ENCODE assay signal across 2 cellular contexts in the genomic region with DNA sequence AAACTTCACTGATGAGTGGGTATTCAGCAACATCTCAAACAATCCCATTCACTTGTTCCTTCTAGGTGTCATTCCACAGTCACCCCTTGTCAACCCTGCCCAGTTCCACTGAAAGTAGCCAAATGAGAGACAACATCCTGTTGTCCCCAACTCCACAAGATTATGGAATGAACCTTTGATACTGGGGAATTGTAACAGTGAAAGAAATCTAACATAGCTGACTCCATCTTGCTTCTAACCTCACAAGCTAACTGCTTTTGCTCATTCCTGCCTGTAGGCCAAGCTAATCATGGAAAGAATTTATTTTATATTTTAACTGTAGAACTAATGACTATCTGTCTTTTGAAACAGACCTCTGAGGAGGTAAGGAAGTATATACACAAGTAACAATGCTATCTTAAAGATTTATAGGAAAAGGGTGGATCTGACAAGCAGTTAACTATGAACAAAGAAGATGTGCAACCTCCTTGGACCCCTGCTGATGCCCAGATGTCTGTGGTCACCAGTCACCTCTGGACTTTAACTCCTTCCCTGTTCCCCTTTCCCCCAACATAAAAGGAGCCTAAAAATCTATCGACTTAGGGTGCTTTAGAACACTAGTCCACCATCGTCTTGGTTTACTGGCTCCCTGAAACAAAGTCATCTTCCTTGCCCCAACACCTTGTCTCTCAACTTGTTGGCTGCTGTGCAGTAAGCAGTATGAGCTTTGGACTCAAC.
TF ChIP-seq lines count a peak whose summit lies in the region.

No MANE protein-coding gene starts in this region.

TF ChIP-seq in A549, 52 proteins besides CTCF, POLR2A, EP300 and RAD21:
- TF ChIP-seq CHD4 (IDR thresholded peaks at IDR 0.05; ENCODE audit: borderline replicate concordance) = no peak
- TF ChIP-seq HEYL (CRISPR knock-in tag; IDR thresholded peaks at IDR 0.05) = peak; percentile 26; the same call in 1 of the 2 replicates
- TF ChIP-seq ZSCAN20 (CRISPR knock-in tag; IDR thresholded peaks at IDR 0.05) = no peak
- no peak for TF ChIP-seq BHLHE40 (IDR thresholded peaks at IDR 0.05; ENCODE audit: low read depth, low read length)
- TF ChIP-seq, protein P1, sequence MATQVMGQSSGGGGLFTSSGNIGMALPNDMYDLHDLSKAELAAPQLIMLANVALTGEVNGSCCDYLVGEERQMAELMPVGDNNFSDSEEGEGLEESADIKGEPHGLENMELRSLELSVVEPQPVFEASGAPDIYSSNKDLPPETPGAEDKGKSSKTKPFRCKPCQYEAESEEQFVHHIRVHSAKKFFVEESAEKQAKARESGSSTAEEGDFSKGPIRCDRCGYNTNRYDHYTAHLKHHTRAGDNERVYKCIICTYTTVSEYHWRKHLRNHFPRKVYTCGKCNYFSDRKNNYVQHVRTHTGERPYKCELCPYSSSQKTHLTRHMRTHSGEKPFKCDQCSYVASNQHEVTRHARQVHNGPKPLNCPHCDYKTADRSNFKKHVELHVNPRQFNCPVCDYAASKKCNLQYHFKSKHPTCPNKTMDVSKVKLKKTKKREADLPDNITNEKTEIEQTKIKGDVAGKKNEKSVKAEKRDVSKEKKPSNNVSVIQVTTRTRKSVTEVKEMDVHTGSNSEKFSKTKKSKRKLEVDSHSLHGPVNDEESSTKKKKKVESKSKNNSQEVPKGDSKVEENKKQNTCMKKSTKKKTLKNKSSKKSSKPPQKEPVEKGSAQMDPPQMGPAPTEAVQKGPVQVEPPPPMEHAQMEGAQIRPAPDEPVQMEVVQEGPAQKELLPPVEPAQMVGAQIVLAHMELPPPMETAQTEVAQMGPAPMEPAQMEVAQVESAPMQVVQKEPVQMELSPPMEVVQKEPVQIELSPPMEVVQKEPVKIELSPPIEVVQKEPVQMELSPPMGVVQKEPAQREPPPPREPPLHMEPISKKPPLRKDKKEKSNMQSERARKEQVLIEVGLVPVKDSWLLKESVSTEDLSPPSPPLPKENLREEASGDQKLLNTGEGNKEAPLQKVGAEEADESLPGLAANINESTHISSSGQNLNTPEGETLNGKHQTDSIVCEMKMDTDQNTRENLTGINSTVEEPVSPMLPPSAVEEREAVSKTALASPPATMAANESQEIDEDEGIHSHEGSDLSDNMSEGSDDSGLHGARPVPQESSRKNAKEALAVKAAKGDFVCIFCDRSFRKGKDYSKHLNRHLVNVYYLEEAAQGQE (IDR thresholded peaks at IDR 0.05) = no peak
- TF ChIP-seq MAFK (IDR thresholded peaks at IDR 0.05; ENCODE audit: partially characterized antibody) = no peak
- peak; percentile 79; the same call in 1 of the 2 replicates for TF ChIP-seq HOXB13 (CRISPR knock-in tag; IDR thresholded peaks at IDR 0.05; ENCODE audit: low read depth)
- no peak for TF ChIP-seq RARB (CRISPR knock-in tag; IDR thresholded peaks at IDR 0.05)
- TF ChIP-seq, protein P2, sequence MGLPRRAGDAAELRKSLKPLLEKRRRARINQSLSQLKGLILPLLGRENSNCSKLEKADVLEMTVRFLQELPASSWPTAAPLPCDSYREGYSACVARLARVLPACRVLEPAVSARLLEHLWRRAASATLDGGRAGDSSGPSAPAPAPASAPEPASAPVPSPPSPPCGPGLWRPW (IDR thresholded peaks at IDR 0.05) = no peak
- TF ChIP-seq TFCP2L1 (CRISPR knock-in tag; IDR thresholded peaks at IDR 0.05) = no peak
- TF ChIP-seq CEBPB (IDR thresholded peaks at IDR 0.05) = no peak
- TF ChIP-seq HOXB5 (CRISPR knock-in tag; IDR thresholded peaks at IDR 0.05) = peak; percentile 91
- TF ChIP-seq HOXA7 (CRISPR knock-in tag; IDR thresholded peaks at IDR 0.05) = peak; percentile 82; the same call in 1 of the 2 replicates
- TF ChIP-seq FOXS1 (CRISPR knock-in tag; IDR thresholded peaks at IDR 0.05) = no peak
- peak; percentile 95 for TF ChIP-seq EHF (CRISPR knock-in tag; IDR thresholded peaks at IDR 0.05)
- no peak for TF ChIP-seq PHF8 (IDR thresholded peaks at IDR 0.05; ENCODE audit: borderline replicate concordance, low read depth)
- no peak for TF ChIP-seq KDM5A (IDR thresholded peaks at IDR 0.05)
- TF ChIP-seq ZNF302 (CRISPR knock-in tag; IDR thresholded peaks at IDR 0.05) = peak; percentile 53; the same call in 1 of the 2 replicates
- TF ChIP-seq, protein P3, sequence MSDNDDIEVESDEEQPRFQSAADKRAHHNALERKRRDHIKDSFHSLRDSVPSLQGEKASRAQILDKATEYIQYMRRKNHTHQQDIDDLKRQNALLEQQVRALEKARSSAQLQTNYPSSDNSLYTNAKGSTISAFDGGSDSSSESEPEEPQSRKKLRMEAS (IDR thresholded peaks at IDR 0.05) = no peak
- TF ChIP-seq, protein P4, sequence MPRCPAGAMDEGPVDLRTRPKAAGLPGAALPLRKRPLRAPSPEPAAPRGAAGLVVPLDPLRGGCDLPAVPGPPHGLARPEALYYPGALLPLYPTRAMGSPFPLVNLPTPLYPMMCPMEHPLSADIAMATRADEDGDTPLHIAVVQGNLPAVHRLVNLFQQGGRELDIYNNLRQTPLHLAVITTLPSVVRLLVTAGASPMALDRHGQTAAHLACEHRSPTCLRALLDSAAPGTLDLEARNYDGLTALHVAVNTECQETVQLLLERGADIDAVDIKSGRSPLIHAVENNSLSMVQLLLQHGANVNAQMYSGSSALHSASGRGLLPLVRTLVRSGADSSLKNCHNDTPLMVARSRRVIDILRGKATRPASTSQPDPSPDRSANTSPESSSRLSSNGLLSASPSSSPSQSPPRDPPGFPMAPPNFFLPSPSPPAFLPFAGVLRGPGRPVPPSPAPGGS (IDR thresholded peaks at IDR 0.05) = no peak
- TF ChIP-seq, protein P5, sequence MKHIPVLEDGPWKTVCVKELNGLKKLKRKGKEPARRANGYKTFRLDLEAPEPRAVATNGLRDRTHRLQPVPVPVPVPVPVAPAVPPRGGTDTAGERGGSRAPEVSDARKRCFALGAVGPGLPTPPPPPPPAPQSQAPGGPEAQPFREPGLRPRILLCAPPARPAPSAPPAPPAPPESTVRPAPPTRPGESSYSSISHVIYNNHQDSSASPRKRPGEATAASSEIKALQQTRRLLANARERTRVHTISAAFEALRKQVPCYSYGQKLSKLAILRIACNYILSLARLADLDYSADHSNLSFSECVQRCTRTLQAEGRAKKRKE (CRISPR knock-in tag; IDR thresholded peaks at IDR 0.05; ENCODE audit: low read depth) = peak; percentile 82; the same call in 1 of the 2 replicates

TF ChIP-seq in K562, 482 proteins besides CTCF, POLR2A, EP300 and RAD21 (continues in another document):
- no peak for TF ChIP-seq ZNF780A (CRISPR knock-in tag; IDR thresholded peaks at IDR 0.05)
- TF ChIP-seq MEIS2 (IDR thresholded peaks at IDR 0.05; ENCODE audit: partially characterized antibody) = no peak
- TF ChIP-seq, protein P6, sequence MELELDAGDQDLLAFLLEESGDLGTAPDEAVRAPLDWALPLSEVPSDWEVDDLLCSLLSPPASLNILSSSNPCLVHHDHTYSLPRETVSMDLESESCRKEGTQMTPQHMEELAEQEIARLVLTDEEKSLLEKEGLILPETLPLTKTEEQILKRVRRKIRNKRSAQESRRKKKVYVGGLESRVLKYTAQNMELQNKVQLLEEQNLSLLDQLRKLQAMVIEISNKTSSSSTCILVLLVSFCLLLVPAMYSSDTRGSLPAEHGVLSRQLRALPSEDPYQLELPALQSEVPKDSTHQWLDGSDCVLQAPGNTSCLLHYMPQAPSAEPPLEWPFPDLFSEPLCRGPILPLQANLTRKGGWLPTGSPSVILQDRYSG (tag; conservative IDR thresholded peaks at IDR 0.05; ENCODE audit: low read depth) = peak; percentile 66; the same call in 1 of the 2 replicates
- no peak for TF ChIP-seq ZNF165 (CRISPR knock-in tag; IDR thresholded peaks at IDR 0.05; ENCODE audit: borderline replicate concordance)
- TF ChIP-seq SMC3 (conservative IDR thresholded peaks at IDR 0.05; ENCODE audit: insufficient read depth, low read depth, low read length) = no peak
- no peak for TF ChIP-seq MYC (IDR thresholded peaks at IDR 0.05; ENCODE audit: low read depth, low read length)
- TF ChIP-seq MYC (CRISPR knock-in tag; IDR thresholded peaks at IDR 0.05; ENCODE audit: borderline replicate concordance, low read depth) = no peak
- no peak for TF ChIP-seq MCM7 (IDR thresholded peaks at IDR 0.05)
- TF ChIP-seq GATAD2B (IDR thresholded peaks at IDR 0.05; ENCODE audit: borderline replicate concordance) = no peak
- TF ChIP-seq POU5F1 (IDR thresholded peaks at IDR 0.05; ENCODE audit: borderline replicate concordance, low read depth, low read length, partially characterized antibody) = no peak
- TF ChIP-seq ZNF175 (CRISPR knock-in tag; IDR thresholded peaks at IDR 0.05; ENCODE audit: low read depth) = no peak
- TF ChIP-seq ZNF586 (CRISPR knock-in tag; conservative IDR thresholded peaks at IDR 0.05) = no peak
- TF ChIP-seq BRCA1 (IDR thresholded peaks at IDR 0.05) = no peak
- TF ChIP-seq BRCA1 (CRISPR knock-in tag; IDR thresholded peaks at IDR 0.05) = no peak
- TF ChIP-seq, protein P7, sequence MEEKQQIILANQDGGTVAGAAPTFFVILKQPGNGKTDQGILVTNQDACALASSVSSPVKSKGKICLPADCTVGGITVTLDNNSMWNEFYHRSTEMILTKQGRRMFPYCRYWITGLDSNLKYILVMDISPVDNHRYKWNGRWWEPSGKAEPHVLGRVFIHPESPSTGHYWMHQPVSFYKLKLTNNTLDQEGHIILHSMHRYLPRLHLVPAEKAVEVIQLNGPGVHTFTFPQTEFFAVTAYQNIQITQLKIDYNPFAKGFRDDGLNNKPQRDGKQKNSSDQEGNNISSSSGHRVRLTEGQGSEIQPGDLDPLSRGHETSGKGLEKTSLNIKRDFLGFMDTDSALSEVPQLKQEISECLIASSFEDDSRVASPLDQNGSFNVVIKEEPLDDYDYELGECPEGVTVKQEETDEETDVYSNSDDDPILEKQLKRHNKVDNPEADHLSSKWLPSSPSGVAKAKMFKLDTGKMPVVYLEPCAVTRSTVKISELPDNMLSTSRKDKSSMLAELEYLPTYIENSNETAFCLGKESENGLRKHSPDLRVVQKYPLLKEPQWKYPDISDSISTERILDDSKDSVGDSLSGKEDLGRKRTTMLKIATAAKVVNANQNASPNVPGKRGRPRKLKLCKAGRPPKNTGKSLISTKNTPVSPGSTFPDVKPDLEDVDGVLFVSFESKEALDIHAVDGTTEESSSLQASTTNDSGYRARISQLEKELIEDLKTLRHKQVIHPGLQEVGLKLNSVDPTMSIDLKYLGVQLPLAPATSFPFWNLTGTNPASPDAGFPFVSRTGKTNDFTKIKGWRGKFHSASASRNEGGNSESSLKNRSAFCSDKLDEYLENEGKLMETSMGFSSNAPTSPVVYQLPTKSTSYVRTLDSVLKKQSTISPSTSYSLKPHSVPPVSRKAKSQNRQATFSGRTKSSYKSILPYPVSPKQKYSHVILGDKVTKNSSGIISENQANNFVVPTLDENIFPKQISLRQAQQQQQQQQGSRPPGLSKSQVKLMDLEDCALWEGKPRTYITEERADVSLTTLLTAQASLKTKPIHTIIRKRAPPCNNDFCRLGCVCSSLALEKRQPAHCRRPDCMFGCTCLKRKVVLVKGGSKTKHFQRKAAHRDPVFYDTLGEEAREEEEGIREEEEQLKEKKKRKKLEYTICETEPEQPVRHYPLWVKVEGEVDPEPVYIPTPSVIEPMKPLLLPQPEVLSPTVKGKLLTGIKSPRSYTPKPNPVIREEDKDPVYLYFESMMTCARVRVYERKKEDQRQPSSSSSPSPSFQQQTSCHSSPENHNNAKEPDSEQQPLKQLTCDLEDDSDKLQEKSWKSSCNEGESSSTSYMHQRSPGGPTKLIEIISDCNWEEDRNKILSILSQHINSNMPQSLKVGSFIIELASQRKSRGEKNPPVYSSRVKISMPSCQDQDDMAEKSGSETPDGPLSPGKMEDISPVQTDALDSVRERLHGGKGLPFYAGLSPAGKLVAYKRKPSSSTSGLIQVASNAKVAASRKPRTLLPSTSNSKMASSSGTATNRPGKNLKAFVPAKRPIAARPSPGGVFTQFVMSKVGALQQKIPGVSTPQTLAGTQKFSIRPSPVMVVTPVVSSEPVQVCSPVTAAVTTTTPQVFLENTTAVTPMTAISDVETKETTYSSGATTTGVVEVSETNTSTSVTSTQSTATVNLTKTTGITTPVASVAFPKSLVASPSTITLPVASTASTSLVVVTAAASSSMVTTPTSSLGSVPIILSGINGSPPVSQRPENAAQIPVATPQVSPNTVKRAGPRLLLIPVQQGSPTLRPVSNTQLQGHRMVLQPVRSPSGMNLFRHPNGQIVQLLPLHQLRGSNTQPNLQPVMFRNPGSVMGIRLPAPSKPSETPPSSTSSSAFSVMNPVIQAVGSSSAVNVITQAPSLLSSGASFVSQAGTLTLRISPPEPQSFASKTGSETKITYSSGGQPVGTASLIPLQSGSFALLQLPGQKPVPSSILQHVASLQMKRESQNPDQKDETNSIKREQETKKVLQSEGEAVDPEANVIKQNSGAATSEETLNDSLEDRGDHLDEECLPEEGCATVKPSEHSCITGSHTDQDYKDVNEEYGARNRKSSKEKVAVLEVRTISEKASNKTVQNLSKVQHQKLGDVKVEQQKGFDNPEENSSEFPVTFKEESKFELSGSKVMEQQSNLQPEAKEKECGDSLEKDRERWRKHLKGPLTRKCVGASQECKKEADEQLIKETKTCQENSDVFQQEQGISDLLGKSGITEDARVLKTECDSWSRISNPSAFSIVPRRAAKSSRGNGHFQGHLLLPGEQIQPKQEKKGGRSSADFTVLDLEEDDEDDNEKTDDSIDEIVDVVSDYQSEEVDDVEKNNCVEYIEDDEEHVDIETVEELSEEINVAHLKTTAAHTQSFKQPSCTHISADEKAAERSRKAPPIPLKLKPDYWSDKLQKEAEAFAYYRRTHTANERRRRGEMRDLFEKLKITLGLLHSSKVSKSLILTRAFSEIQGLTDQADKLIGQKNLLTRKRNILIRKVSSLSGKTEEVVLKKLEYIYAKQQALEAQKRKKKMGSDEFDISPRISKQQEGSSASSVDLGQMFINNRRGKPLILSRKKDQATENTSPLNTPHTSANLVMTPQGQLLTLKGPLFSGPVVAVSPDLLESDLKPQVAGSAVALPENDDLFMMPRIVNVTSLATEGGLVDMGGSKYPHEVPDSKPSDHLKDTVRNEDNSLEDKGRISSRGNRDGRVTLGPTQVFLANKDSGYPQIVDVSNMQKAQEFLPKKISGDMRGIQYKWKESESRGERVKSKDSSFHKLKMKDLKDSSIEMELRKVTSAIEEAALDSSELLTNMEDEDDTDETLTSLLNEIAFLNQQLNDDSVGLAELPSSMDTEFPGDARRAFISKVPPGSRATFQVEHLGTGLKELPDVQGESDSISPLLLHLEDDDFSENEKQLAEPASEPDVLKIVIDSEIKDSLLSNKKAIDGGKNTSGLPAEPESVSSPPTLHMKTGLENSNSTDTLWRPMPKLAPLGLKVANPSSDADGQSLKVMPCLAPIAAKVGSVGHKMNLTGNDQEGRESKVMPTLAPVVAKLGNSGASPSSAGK (IDR thresholded peaks at IDR 0.05) = no peak
- no peak for TF ChIP-seq SMARCA4 (IDR thresholded peaks at IDR 0.05)
- TF ChIP-seq, protein P8, sequence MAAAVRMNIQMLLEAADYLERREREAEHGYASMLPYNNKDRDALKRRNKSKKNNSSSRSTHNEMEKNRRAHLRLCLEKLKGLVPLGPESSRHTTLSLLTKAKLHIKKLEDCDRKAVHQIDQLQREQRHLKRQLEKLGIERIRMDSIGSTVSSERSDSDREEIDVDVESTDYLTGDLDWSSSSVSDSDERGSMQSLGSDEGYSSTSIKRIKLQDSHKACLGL (CRISPR knock-in tag; IDR thresholded peaks at IDR 0.05; ENCODE audit: borderline replicate concordance, poor library complexity, severe bottlenecking) = no peak
- TF ChIP-seq ESRRA (IDR thresholded peaks at IDR 0.05; ENCODE audit: borderline replicate concordance, low read depth) = no peak
- TF ChIP-seq SIX5 (IDR thresholded peaks at IDR 0.05; ENCODE audit: borderline replicate concordance in 1 of 2, insufficient read depth in 1 of 2, low read depth in 1 of 2, low read length in 2 of 2) = no peak
- TF ChIP-seq HEY1 (CRISPR knock-in tag; IDR thresholded peaks at IDR 0.05; ENCODE audit: borderline replicate concordance) = no peak
- TF ChIP-seq MIER1 (IDR thresholded peaks at IDR 0.05; ENCODE audit: low read depth) = no peak
